In genomic region chr5:170513856-170514255, GRCh38 we compare ENCODE assay signal across 1 cellular context.
TF ChIP-seq lines count a peak whose summit lies in the region.

No MANE protein-coding gene starts in this region.

TF ChIP-seq in H1, 55 proteins besides CTCF, POLR2A, EP300 and RAD21 (continued from another document):
- TF ChIP-seq CREB1 (IDR thresholded peaks at IDR 0.05) (no peak), NANOG (IDR thresholded peaks at IDR 0.05; ENCODE audit: insufficient read depth, low read depth, low read length, poor library complexity, severe bottlenecking) (no peak)
